In genomic region chr10:71614946-71615345, GRCh38 we compare ENCODE assay signal across 14 cellular contexts.
DNase-seq lines count a peak whose midpoint lies in the region; ATAC-seq and TF ChIP-seq lines count a peak whose summit lies in the region.
"Had no signal": no experiment of that assay in that cellular context is flagged by ENCODE, and none has a peak within 500 bp of the region (broad histone marks: within the 10 kb centered on the region; RNA-seq: fewer than 3 reads in every experiment).

No MANE protein-coding gene starts in this region.

- H3K36me3 Mint-ChIP-seq in stimulated activated effector memory CD8-positive, alpha-beta T cell treated with anti-CD3 and anti-CD28 coated beads, Interleukin-12 subunit alpha, Interleukin-12 subunit beta, amount 100 ng/mL, for 72 hours: no peaks in the 10 kb centered on the region
- H3K36me3 Mint-ChIP-seq: IgD-negative memory B cell had no signal

- no peak overlapping the region for H3K4me3 Mint-ChIP-seq in stimulated activated effector memory CD8-positive, alpha-beta T cell treated with anti-CD3 and anti-CD28 coated beads, Interleukin-12 subunit alpha, Interleukin-12 subunit beta, amount 100 ng/mL, for 72 hours
- H3K4me3 Mint-ChIP-seq: CD4-positive, alpha-beta T cell; IgD-negative memory B cell had no signal

- TF ChIP-seq CTCF in GM13977 (IDR thresholded peaks at IDR 0.05; ENCODE audit: extremely low read depth, insufficient read depth, missing control alignments) (no peak), lower lobe of right lung (IDR thresholded peaks at IDR 0.05) (no peak)

- peak in 1 of 61 donors; percentile 4 for DNase-seq in caudate nucleus (lab: John Stamatoyannopoulos, UW)
- DNase-seq in medulla oblongata (ENCODE audit: extremely low spot score): peak; percentile 37
- DNase-seq in stimulated activated effector memory CD8-positive, alpha-beta T cell treated with anti-CD3 and anti-CD28 coated beads, Interleukin-12 subunit alpha, Interleukin-12 subunit beta, amount 100 ng/mL, for 72 hours (ENCODE audit: low spot score in 2 of 2): no peak
- no peak for DNase-seq in GM13977 (ENCODE audit: low spot score)
- no peak for DNase-seq in ureter (ENCODE audit: low spot score)
- no peak for DNase-seq in lower lobe of right lung
- DNase-seq: ACHN; Caco-2; CD4-positive, alpha-beta T cell; GDM1 had no signal

- no peaks in the 10 kb centered on the region for H3K36me3 ChIP-seq in lower lobe of right lung
- H3K36me3 ChIP-seq: HAP-1 had no signal

- intact Hi-C loops in lower lobe of right lung (cut with DNase I): no loop called here

- no peaks in the 10 kb centered on the region for H3K9me3 Mint-ChIP-seq in stimulated activated effector memory CD8-positive, alpha-beta T cell treated with anti-CD3 and anti-CD28 coated beads, Interleukin-12 subunit alpha, Interleukin-12 subunit beta, amount 100 ng/mL, for 72 hours
- H3K9me3 Mint-ChIP-seq: CD4-positive, alpha-beta T cell had no signal

- no peaks in the 10 kb centered on the region for H3K27me3 ChIP-seq in lower lobe of right lung (ENCODE audit: low read depth)

- H3K27ac Mint-ChIP-seq in stimulated activated effector memory CD8-positive, alpha-beta T cell treated with anti-CD3 and anti-CD28 coated beads, Interleukin-12 subunit alpha, Interleukin-12 subunit beta, amount 100 ng/mL, for 72 hours: peak overlapping the region; percentile 46
- H3K27ac Mint-ChIP-seq: CD4-positive, alpha-beta T cell; IgD-negative memory B cell had no signal

- in situ Hi-C loops in GM13977 (cut with MboI; ENCODE audit: low pct_unique_long_range_greater_than_20kb, low sequenced_read_pairs, unreplicated experiment): no loop called here

- peaks cover 15% of the 10 kb centered on the region for H3K4me1 ChIP-seq in lower lobe of right lung
- H3K4me1 ChIP-seq: HAP-1 had no signal

- H3K27ac ChIP-seq in caudate nucleus (ENCODE audit: low read depth, low read length) (peak overlapping the region; percentile 62), lower lobe of right lung (no peak overlapping the region)
- H3K27ac ChIP-seq: C4-2B had no signal

- ATAC-seq in stimulated activated effector memory CD8-positive, alpha-beta T cell treated with anti-CD3 and anti-CD28 coated beads, Interleukin-12 subunit alpha, Interleukin-12 subunit beta, amount 100 ng/mL, for 72 hours: no peak
- ATAC-seq in lower lobe of right lung: no peak
- ATAC-seq: HepG2 had no signal

- no peak overlapping the region for H3K4me3 ChIP-seq in lower lobe of right lung
- H3K4me3 ChIP-seq: HAP-1 had no signal

- H3K9me3 ChIP-seq in lower lobe of right lung: no peaks in the 10 kb centered on the region
- H3K9me3 ChIP-seq: HAP-1 had no signal

- peaks cover 6% of the 10 kb centered on the region for H3K4me1 Mint-ChIP-seq in stimulated activated effector memory CD8-positive, alpha-beta T cell treated with anti-CD3 and anti-CD28 coated beads, Interleukin-12 subunit alpha, Interleukin-12 subunit beta, amount 100 ng/mL, for 72 hours
- H3K4me1 Mint-ChIP-seq: IgD-negative memory B cell had no signal
